ENCODE assay signal across 1 cellular context in the genomic region with DNA sequence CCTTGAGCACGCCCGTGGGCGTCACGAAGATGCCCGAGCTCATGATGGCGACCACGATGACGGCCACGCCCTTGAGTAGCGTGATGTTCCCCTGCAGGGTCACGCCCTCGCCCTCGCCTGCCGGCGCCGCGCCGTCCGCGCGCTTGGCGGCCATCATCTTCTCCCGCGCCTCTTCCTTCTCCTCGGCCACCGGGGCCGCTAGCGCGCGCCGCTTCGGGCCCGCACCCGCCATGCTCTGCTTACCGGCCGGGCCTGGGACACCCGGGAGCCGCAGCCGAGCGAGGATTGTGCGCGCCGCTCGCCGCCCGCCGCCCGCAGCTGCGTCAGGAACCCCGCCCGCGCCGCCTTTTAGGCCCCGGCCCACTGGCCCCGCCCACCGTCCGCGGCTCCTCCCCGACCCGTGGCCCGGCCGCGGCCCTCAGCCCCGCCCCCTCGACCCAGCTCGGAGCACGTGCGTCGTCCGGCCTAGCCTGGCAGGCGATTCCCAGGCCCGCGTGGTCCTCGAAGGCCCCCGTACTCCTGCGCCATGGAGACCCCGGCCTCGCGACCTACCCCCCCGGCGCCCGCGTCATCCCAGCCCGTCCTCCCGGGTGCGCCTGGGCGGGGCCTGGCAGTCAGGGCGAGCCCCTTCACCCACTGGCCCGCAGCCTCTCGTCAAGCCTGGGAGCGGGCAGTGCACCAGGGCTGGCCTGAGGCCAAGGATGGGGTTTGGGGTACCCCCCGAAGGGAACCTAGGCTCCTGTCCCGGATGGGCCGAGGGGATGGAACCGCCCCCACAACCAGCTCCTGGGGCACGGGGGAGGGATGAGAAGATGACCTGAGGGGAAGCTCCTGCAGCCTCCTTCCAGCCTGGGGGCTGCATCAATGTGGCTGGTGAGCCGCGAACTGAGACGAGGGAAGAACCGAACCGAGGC.
TF ChIP-seq lines count a peak whose summit lies in the region.

No MANE protein-coding gene starts in this region.

TF ChIP-seq in HepG2, 621 proteins besides CTCF, POLR2A, EP300 and RAD21 (continued from another document):
- TF ChIP-seq, protein P1, sequence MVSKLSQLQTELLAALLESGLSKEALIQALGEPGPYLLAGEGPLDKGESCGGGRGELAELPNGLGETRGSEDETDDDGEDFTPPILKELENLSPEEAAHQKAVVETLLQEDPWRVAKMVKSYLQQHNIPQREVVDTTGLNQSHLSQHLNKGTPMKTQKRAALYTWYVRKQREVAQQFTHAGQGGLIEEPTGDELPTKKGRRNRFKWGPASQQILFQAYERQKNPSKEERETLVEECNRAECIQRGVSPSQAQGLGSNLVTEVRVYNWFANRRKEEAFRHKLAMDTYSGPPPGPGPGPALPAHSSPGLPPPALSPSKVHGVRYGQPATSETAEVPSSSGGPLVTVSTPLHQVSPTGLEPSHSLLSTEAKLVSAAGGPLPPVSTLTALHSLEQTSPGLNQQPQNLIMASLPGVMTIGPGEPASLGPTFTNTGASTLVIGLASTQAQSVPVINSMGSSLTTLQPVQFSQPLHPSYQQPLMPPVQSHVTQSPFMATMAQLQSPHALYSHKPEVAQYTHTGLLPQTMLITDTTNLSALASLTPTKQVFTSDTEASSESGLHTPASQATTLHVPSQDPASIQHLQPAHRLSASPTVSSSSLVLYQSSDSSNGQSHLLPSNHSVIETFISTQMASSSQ (IDR thresholded peaks at IDR 0.05; ENCODE audit: low read depth): peak; percentile 27; the same call in 1 of the 2 replicates
- TF ChIP-seq, protein P1 (CRISPR knock-in tag; IDR thresholded peaks at IDR 0.05; ENCODE audit: borderline replicate concordance): peak; percentile 93
- TF ChIP-seq HNF4G (IDR thresholded peaks at IDR 0.05; ENCODE audit: borderline replicate concordance, low read depth, low read length) (peak; percentile 17; the same call in 1 of the 2 replicates), HNF4G (CRISPR knock-in tag; IDR thresholded peaks at IDR 0.05; ENCODE audit: borderline replicate concordance, low read depth) (peak; percentile 93), ZNF354B (CRISPR knock-in tag; IDR thresholded peaks at IDR 0.05) (0 out of 2 replicates have a peak, but pooled peaks have one; percentile 89), ZNF792 (CRISPR knock-in tag; IDR thresholded peaks at IDR 0.05) (peak; percentile 99), ZBTB8A (CRISPR knock-in tag; IDR thresholded peaks at IDR 0.05; ENCODE audit: borderline replicate concordance, low read depth) (peak; percentile 89; the same call in 1 of the 2 replicates), ZNF253 (CRISPR knock-in tag; IDR thresholded peaks at IDR 0.05; ENCODE audit: borderline replicate concordance) (peak; percentile 99)
- TF ChIP-seq, protein P2, sequence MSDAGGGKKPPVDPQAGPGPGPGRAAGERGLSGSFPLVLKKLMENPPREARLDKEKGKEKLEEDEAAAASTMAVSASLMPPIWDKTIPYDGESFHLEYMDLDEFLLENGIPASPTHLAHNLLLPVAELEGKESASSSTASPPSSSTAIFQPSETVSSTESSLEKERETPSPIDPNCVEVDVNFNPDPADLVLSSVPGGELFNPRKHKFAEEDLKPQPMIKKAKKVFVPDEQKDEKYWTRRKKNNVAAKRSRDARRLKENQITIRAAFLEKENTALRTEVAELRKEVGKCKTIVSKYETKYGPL (CRISPR knock-in tag; IDR thresholded peaks at IDR 0.05): peak; percentile 90; the same call in 1 of the 2 replicates
- TF ChIP-seq, protein P3, sequence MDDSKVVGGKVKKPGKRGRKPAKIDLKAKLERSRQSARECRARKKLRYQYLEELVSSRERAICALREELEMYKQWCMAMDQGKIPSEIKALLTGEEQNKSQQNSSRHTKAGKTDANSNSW (CRISPR knock-in tag; IDR thresholded peaks at IDR 0.05; ENCODE audit: borderline replicate concordance): peak; percentile 92; the same call in 1 of the 2 replicates
